1 cellular context compared by ENCODE assay signal in the genomic region with DNA sequence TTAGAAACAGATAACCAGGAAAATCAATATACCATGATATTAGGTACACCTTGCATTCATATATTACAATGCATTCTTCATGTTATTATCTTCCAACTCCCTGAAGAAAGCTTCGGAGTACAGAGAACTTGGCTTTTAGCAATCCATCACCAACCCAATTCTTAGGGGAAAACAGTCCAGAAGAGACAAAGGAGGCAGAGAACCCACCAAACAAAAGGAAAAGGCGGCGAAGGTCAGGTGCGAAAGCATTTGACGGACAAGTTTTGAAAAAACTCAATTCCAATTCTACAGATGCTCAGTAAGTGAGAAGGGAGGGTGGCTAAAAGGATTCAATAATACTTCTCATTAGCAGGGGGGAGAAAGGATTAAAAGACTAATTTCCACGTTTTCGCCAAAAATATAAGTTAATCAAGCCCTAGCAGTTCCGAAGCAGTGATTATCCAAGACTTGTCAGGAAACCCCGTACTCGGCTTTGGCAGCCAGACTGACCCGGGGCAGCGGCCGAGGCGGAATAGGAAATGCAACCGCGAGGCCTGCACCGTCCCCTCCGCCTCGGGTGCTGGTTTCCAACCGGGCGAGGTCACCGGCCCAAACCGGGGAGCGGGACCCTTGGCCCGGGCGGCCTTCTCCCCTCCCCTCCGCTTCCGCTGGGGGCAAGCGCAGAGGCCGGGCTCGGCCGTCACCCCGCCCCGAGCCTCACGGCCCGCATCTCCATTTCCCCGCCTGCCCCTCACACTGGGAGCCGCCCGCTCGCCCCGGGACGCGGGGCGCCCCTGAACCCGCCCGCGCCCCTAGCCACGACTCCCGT.
TF ChIP-seq lines count a peak whose summit lies in the region.

No MANE protein-coding gene starts in this region.

TF ChIP-seq in GM12878, 131 proteins besides CTCF, POLR2A, EP300 and RAD21 (continued from another document):
- peak; percentile 24; the same call in 1 of the 2 replicates for TF ChIP-seq MLLT1 (IDR thresholded peaks at IDR 0.05)
- peak; percentile 85; the same call in 1 of the 2 replicates for TF ChIP-seq LARP7 (IDR thresholded peaks at IDR 0.05)
- 0 out of 4 replicates have a peak, but pooled peaks of 1 of the 2 experiments have one; percentile 35 for TF ChIP-seq BHLHE40 (IDR thresholded peaks at IDR 0.05; ENCODE audit: borderline replicate concordance in 1 of 2, low read depth in 2 of 2, low read length in 1 of 2)
- TF ChIP-seq BACH1 (IDR thresholded peaks at IDR 0.05; ENCODE audit: borderline replicate concordance): 0 out of 2 replicates have a peak, but pooled peaks have one; percentile 21
TF ChIP-seq in GM12878: peak in this region for 9.
